32 cellular contexts compared by ENCODE assay signal in genomic region chr6:161507375-161507774, GRCh38.
"Had no signal": no experiment of that assay in that cellular context is flagged by ENCODE, and none has a peak within 500 bp of the region (broad histone marks: within the 10 kb centered on the region; RNA-seq: fewer than 3 reads in every experiment).

No MANE protein-coding gene starts in this region.

- H3K36me3 ChIP-seq: ascending aorta, breast epithelium, cardiac muscle cell, colonic mucosa, esophagus muscularis mucosa, gastrocnemius medialis, heart left ventricle had no signal

- ATAC-seq: activated CD4-positive, alpha-beta T cell treated with anti-CD3 and anti-CD28 coated beads for 36 hours; activated CD8-positive, alpha-beta memory T cell treated with anti-CD3 and anti-CD28 coated beads, Interleukin-2, amount 10 ng/mL, durations not matched to agents 7 days and 5 days; activated CD8-positive, alpha-beta T cell treated with anti-CD3 and anti-CD28 coated beads, Interleukin-2, amount 10 ng/mL, durations not matched to agents 7 days and 5 days; activated naive CD4-positive, alpha-beta T cell treated with anti-CD3 and anti-CD28 coated beads, Interleukin-2, amount 50 U/mL, for 72 hours; activated T-cell treated with anti-CD3 and anti-CD28 coated beads, Interleukin-2, amount 50 U/mL, for 72 hours; effector memory CD8-positive, alpha-beta T cell; foreskin keratinocyte; gastrocnemius medialis had no signal

- H3K36me3 Mint-ChIP-seq: activated CD8-positive, alpha-beta memory T cell treated with anti-CD3 and anti-CD28 coated beads, Interleukin-2, amount 10 ng/mL, durations not matched to agents 7 days and 5 days; activated naive CD4-positive, alpha-beta T cell treated with anti-CD3 and anti-CD28 coated beads, Interleukin-2, amount 10 ng/mL, durations not matched to agents 7 days and 5 days; brain had no signal

- H3K27ac ChIP-seq: ascending aorta, breast epithelium, cardiac muscle cell, colonic mucosa, esophagus muscularis mucosa, foreskin keratinocyte, gastrocnemius medialis, heart left ventricle had no signal

- H3K27me3 ChIP-seq: ascending aorta, breast epithelium, cardiac muscle cell, colonic mucosa, esophagus muscularis mucosa, foreskin keratinocyte, gastrocnemius medialis, heart left ventricle had no signal

- DNase-seq: activated CD4-positive, alpha-beta memory T cell treated with anti-CD3 and anti-CD28 coated beads for 36 hours; activated CD4-positive, alpha-beta T cell treated with anti-CD3 and anti-CD28 coated beads for 36 hours; activated CD4-positive, alpha-beta T cell treated with anti-CD3 and anti-CD28 coated beads, Interleukin-2, amount 10 ng/mL, durations not matched to agents 24 days and 14 days; activated CD4-positive, CD25-positive, alpha-beta regulatory T cell; activated CD4-positive, CD25-positive, alpha-beta regulatory T cell treated with anti-CD3 and anti-CD28 coated beads, Interleukin-2, amount 50 U/mL, for 72 hours; activated CD8-positive, alpha-beta memory T cell treated with anti-CD3 and anti-CD28 coated beads, Interleukin-2, amount 10 ng/mL, durations not matched to agents 7 days and 5 days; activated CD8-positive, alpha-beta memory T cell treated with anti-CD3 and anti-CD28 coated beads, Interleukin-2, amount 50 U/mL, for 4 hours; activated CD8-positive, alpha-beta T cell treated with anti-CD3 and anti-CD28 coated beads, Interleukin-2, amount 10 ng/mL, durations not matched to agents 7 days and 5 days; activated gamma-delta T cell; activated naive CD4-positive, alpha-beta T cell; activated naive CD4-positive, alpha-beta T cell treated with anti-CD3 and anti-CD28 coated beads, Interleukin-2, amount 10 ng/mL, durations not matched to agents 7 days and 5 days; activated naive CD8-positive, alpha-beta T cell treated with anti-CD3 and anti-CD28 coated beads, Interleukin-2, amount 10 ng/mL, durations not matched to agents 7 days and 5 days; activated T-cell treated with anti-CD3 and anti-CD28 coated beads, Interleukin-2, amount 50 U/mL, for 24 hours; activated T-cell treated with anti-CD3 and anti-CD28 coated beads, Interleukin-2, amount 50 U/mL, for 72 hours; central memory CD4-positive, alpha-beta T cell; cerebellar nuclear complex; colonic mucosa; effector CD4-positive, alpha-beta T cell; effector memory CD8-positive, alpha-beta T cell; erythroblast; foreskin keratinocyte; gastrocnemius medialis; glutamatergic neuron; heart left ventricle; T-helper 1 cell; T-helper 2 cell had no signal

- H3K4me3 ChIP-seq: ascending aorta, breast epithelium, cardiac muscle cell, colonic mucosa, esophagus muscularis mucosa, gastrocnemius medialis, heart left ventricle had no signal

- H3K9me3 ChIP-seq: ascending aorta, breast epithelium, colonic mucosa, esophagus muscularis mucosa, gastrocnemius medialis, heart left ventricle had no signal

- H3K27me3 Mint-ChIP-seq: activated CD4-positive, alpha-beta memory T cell treated with anti-CD3 and anti-CD28 coated beads for 36 hours; activated CD4-positive, alpha-beta T cell treated with anti-CD3 and anti-CD28 coated beads for 36 hours; activated CD4-positive, alpha-beta T cell treated with anti-CD3 and anti-CD28 coated beads, Interleukin-2, amount 10 ng/mL, durations not matched to agents 24 days and 14 days; activated CD8-positive, alpha-beta memory T cell treated with anti-CD3 and anti-CD28 coated beads, Interleukin-2, amount 10 ng/mL, durations not matched to agents 7 days and 5 days; activated naive CD4-positive, alpha-beta T cell treated with anti-CD3 and anti-CD28 coated beads, Interleukin-2, amount 10 ng/mL, durations not matched to agents 7 days and 5 days; activated naive CD8-positive, alpha-beta T cell treated with anti-CD3 and anti-CD28 coated beads, Interleukin-2, amount 10 ng/mL, durations not matched to agents 7 days and 5 days; activated T-cell treated with anti-CD3 and anti-CD28 coated beads, Interleukin-2, amount 50 U/mL, for 24 hours; brain had no signal

- H3K4me1 ChIP-seq: ascending aorta, breast epithelium, colonic mucosa, esophagus muscularis mucosa, foreskin keratinocyte, gastrocnemius medialis had no signal

- H3K27ac Mint-ChIP-seq: activated CD4-positive, alpha-beta memory T cell treated with anti-CD3 and anti-CD28 coated beads for 36 hours; activated CD4-positive, alpha-beta T cell treated with anti-CD3 and anti-CD28 coated beads for 36 hours; activated CD4-positive, alpha-beta T cell treated with anti-CD3 and anti-CD28 coated beads, Interleukin-2, amount 10 ng/mL, durations not matched to agents 24 days and 14 days; activated CD8-positive, alpha-beta memory T cell treated with anti-CD3 and anti-CD28 coated beads, Interleukin-2, amount 10 ng/mL, durations not matched to agents 7 days and 5 days; activated CD8-positive, alpha-beta T cell treated with anti-CD3 and anti-CD28 coated beads, Interleukin-2, amount 10 ng/mL, durations not matched to agents 7 days and 5 days; activated naive CD4-positive, alpha-beta T cell treated with anti-CD3 and anti-CD28 coated beads, Interleukin-2, amount 10 ng/mL, durations not matched to agents 7 days and 5 days; activated naive CD4-positive, alpha-beta T cell treated with anti-CD3 and anti-CD28 coated beads, Interleukin-2, amount 50 U/mL, for 72 hours; activated naive CD8-positive, alpha-beta T cell treated with anti-CD3 and anti-CD28 coated beads, Interleukin-2, amount 10 ng/mL, durations not matched to agents 7 days and 5 days; activated T-cell treated with anti-CD3 and anti-CD28 coated beads, Interleukin-2, amount 50 U/mL, for 24 hours; activated T-cell treated with anti-CD3 and anti-CD28 coated beads, Interleukin-2, amount 50 U/mL, for 72 hours; brain; effector memory CD8-positive, alpha-beta T cell had no signal

- H3K4me1 Mint-ChIP-seq: activated CD4-positive, alpha-beta T cell treated with anti-CD3 and anti-CD28 coated beads for 36 hours; activated CD4-positive, alpha-beta T cell treated with anti-CD3 and anti-CD28 coated beads, Interleukin-2, amount 10 ng/mL, durations not matched to agents 24 days and 14 days; activated CD8-positive, alpha-beta memory T cell treated with anti-CD3 and anti-CD28 coated beads, Interleukin-2, amount 10 ng/mL, durations not matched to agents 7 days and 5 days; activated naive CD4-positive, alpha-beta T cell treated with anti-CD3 and anti-CD28 coated beads, Interleukin-2, amount 10 ng/mL, durations not matched to agents 7 days and 5 days; activated naive CD8-positive, alpha-beta T cell treated with anti-CD3 and anti-CD28 coated beads, Interleukin-2, amount 10 ng/mL, durations not matched to agents 7 days and 5 days had no signal

- H3K4me3 Mint-ChIP-seq: activated CD4-positive, alpha-beta memory T cell treated with anti-CD3 and anti-CD28 coated beads for 36 hours; activated CD4-positive, alpha-beta T cell treated with anti-CD3 and anti-CD28 coated beads for 36 hours; activated CD4-positive, alpha-beta T cell treated with anti-CD3 and anti-CD28 coated beads, Interleukin-2, amount 10 ng/mL, durations not matched to agents 24 days and 14 days; activated CD8-positive, alpha-beta memory T cell treated with anti-CD3 and anti-CD28 coated beads, Interleukin-2, amount 10 ng/mL, durations not matched to agents 7 days and 5 days; activated CD8-positive, alpha-beta T cell treated with anti-CD3 and anti-CD28 coated beads, Interleukin-2, amount 10 ng/mL, durations not matched to agents 7 days and 5 days; activated naive CD4-positive, alpha-beta T cell treated with anti-CD3 and anti-CD28 coated beads, Interleukin-2, amount 10 ng/mL, durations not matched to agents 7 days and 5 days; activated naive CD8-positive, alpha-beta T cell treated with anti-CD3 and anti-CD28 coated beads, Interleukin-2, amount 10 ng/mL, durations not matched to agents 7 days and 5 days; activated T-cell treated with anti-CD3 and anti-CD28 coated beads, Interleukin-2, amount 50 U/mL, for 24 hours; activated T-cell treated with anti-CD3 and anti-CD28 coated beads, Interleukin-2, amount 50 U/mL, for 72 hours; brain; effector memory CD8-positive, alpha-beta T cell had no signal

- H3K9me3 Mint-ChIP-seq: activated CD4-positive, alpha-beta memory T cell treated with anti-CD3 and anti-CD28 coated beads for 36 hours had no signal
